In the genomic region with DNA sequence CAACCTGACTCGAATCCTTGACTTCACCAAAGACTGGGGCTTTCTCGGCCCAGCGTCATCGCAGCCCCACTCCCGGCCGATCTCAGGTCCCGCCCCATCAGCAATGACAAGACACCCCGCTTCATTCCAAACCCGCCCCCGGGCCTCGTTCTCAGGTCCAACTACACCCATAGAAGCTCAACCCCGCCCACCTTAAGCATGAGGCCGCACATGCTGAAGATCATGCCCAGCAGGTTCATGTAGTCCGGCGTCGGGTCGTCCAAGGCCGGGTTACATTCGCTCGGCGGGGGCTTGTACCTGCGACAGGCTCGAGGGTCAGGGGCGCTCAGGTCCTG, we compare ENCODE assay signal across 2 cellular contexts.
TF ChIP-seq lines count a peak whose summit lies in the region.

No MANE protein-coding gene starts in this region.

TF ChIP-seq in HEK293, 187 proteins besides CTCF, POLR2A, EP300 and RAD21 (continued from another document):
- TF ChIP-seq, protein P1, sequence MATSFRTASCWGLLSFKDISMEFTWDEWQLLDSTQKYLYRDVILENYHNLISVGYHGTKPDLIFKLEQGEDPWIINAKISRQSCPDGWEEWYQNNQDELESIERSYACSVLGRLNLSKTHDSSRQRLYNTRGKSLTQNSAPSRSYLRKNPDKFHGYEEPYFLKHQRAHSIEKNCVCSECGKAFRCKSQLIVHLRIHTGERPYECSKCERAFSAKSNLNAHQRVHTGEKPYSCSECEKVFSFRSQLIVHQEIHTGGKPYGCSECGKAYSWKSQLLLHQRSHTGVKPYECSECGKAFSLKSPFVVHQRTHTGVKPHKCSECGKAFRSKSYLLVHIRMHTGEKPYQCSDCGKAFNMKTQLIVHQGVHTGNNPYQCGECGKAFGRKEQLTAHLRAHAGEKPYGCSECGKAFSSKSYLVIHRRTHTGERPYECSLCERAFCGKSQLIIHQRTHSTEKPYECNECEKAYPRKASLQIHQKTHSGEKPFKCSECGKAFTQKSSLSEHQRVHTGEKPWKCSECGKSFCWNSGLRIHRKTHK (tag by site-specific recombination; IDR thresholded peaks at IDR 0.05), result no peak
- no peak for TF ChIP-seq ZNF2 (tag by site-specific recombination; IDR thresholded peaks at IDR 0.05)
TF ChIP-seq in HEK293: peak in this region for 5.

TF ChIP-seq in K562, 482 proteins besides CTCF, POLR2A, EP300 and RAD21 (continued from another document):
- TF ChIP-seq, protein P2, sequence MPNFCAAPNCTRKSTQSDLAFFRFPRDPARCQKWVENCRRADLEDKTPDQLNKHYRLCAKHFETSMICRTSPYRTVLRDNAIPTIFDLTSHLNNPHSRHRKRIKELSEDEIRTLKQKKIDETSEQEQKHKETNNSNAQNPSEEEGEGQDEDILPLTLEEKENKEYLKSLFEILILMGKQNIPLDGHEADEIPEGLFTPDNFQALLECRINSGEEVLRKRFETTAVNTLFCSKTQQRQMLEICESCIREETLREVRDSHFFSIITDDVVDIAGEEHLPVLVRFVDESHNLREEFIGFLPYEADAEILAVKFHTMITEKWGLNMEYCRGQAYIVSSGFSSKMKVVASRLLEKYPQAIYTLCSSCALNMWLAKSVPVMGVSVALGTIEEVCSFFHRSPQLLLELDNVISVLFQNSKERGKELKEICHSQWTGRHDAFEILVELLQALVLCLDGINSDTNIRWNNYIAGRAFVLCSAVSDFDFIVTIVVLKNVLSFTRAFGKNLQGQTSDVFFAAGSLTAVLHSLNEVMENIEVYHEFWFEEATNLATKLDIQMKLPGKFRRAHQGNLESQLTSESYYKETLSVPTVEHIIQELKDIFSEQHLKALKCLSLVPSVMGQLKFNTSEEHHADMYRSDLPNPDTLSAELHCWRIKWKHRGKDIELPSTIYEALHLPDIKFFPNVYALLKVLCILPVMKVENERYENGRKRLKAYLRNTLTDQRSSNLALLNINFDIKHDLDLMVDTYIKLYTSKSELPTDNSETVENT (CRISPR knock-in tag; IDR thresholded peaks at IDR 0.05), result no peak
- TF ChIP-seq ZNF316 (IDR thresholded peaks at IDR 0.05) (0 out of 2 replicates have a peak, but pooled peaks have one; percentile 3), EHMT2 (IDR thresholded peaks at IDR 0.05) (no peak), NR4A1 (CRISPR knock-in tag; IDR thresholded peaks at IDR 0.05) (no peak), NR4A1 (tag; IDR thresholded peaks at IDR 0.05) (no peak), ZNF583 (CRISPR knock-in tag; IDR thresholded peaks at IDR 0.05) (no peak), NFATC3 (IDR thresholded peaks at IDR 0.05) (no peak), NCOA4 (IDR thresholded peaks at IDR 0.05; ENCODE audit: partially characterized antibody) (no peak), BDP1 (IDR thresholded peaks at IDR 0.05; ENCODE audit: insufficient read depth, insufficient read length) (no peak), HDAC6 (IDR thresholded peaks at IDR 0.05; ENCODE audit: low read depth, low read length) (no peak), FOXA1 (IDR thresholded peaks at IDR 0.05; ENCODE audit: borderline replicate concordance) (no peak), FOXP1 (CRISPR knock-in tag; IDR thresholded peaks at IDR 0.05) (0 out of 2 replicates have a peak, but pooled peaks have one; percentile 55), SREBF2 (CRISPR knock-in tag; IDR thresholded peaks at IDR 0.05) (no peak), SOX6 (IDR thresholded peaks at IDR 0.05) (no peak), GABPB2 (CRISPR knock-in tag; conservative IDR thresholded peaks at IDR 0.05) (no peak), CREM (IDR thresholded peaks at IDR 0.05; ENCODE audit: low read depth) (0 out of 2 replicates have a peak, but pooled peaks have one; percentile 14), STAG1 (CRISPR knock-in tag; IDR thresholded peaks at IDR 0.05; ENCODE audit: borderline replicate concordance) (no peak), EGR1 (conservative IDR thresholded peaks at IDR 0.05) (peak; percentile 22), CHD4 (IDR thresholded peaks at IDR 0.05; ENCODE audit: insufficient read depth, insufficient replicate concordance, low read depth, low read length, poor library complexity, severe bottlenecking) (no peak), CHCHD3 (CRISPR knock-in tag; IDR thresholded peaks at IDR 0.05) (0 out of 2 replicates have a peak, but pooled peaks have one; percentile 21), LCOR (CRISPR knock-in tag; IDR thresholded peaks at IDR 0.05) (0 out of 2 replicates have a peak, but pooled peaks have one; percentile 8), HNRNPUL1 (IDR thresholded peaks at IDR 0.05; ENCODE audit: low read length) (no peak), TRIM28 (IDR thresholded peaks at IDR 0.05) (no peak), EZH2 (IDR thresholded peaks at IDR 0.05; ENCODE audit: borderline replicate concordance, low read depth, low read length) (no peak), HMGN3 (IDR thresholded peaks at IDR 0.05; ENCODE audit: borderline replicate concordance, extremely low read depth, insufficient read length, low read depth, low read length) (no peak)
- TF ChIP-seq, protein P3, sequence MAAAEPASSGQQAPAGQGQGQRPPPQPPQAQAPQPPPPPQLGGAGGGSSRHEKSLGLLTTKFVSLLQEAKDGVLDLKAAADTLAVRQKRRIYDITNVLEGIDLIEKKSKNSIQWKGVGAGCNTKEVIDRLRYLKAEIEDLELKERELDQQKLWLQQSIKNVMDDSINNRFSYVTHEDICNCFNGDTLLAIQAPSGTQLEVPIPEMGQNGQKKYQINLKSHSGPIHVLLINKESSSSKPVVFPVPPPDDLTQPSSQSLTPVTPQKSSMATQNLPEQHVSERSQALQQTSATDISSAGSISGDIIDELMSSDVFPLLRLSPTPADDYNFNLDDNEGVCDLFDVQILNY (CRISPR knock-in tag; IDR thresholded peaks at IDR 0.05), result no peak
- TF ChIP-seq, protein P4, sequence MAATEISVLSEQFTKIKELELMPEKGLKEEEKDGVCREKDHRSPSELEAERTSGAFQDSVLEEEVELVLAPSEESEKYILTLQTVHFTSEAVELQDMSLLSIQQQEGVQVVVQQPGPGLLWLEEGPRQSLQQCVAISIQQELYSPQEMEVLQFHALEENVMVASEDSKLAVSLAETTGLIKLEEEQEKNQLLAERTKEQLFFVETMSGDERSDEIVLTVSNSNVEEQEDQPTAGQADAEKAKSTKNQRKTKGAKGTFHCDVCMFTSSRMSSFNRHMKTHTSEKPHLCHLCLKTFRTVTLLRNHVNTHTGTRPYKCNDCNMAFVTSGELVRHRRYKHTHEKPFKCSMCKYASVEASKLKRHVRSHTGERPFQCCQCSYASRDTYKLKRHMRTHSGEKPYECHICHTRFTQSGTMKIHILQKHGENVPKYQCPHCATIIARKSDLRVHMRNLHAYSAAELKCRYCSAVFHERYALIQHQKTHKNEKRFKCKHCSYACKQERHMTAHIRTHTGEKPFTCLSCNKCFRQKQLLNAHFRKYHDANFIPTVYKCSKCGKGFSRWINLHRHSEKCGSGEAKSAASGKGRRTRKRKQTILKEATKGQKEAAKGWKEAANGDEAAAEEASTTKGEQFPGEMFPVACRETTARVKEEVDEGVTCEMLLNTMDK (IDR thresholded peaks at IDR 0.05; ENCODE audit: borderline replicate concordance, insufficient read depth, low read depth, low read length, poor library complexity, severe bottlenecking), result no peak
- TF ChIP-seq, protein P5, sequence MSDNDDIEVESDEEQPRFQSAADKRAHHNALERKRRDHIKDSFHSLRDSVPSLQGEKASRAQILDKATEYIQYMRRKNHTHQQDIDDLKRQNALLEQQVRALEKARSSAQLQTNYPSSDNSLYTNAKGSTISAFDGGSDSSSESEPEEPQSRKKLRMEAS (CRISPR knock-in tag; IDR thresholded peaks at IDR 0.05), result peak; percentile 58; the same call in 1 of the 2 replicates
- TF ChIP-seq, protein P6, sequence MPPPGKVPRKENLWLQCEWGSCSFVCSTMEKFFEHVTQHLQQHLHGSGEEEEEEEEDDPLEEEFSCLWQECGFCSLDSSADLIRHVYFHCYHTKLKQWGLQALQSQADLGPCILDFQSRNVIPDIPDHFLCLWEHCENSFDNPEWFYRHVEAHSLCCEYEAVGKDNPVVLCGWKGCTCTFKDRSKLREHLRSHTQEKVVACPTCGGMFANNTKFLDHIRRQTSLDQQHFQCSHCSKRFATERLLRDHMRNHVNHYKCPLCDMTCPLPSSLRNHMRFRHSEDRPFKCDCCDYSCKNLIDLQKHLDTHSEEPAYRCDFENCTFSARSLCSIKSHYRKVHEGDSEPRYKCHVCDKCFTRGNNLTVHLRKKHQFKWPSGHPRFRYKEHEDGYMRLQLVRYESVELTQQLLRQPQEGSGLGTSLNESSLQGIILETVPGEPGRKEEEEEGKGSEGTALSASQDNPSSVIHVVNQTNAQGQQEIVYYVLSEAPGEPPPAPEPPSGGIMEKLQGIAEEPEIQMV (tag; conservative IDR thresholded peaks at IDR 0.05; ENCODE audit: low read depth), result no peak
- TF ChIP-seq, protein P7, sequence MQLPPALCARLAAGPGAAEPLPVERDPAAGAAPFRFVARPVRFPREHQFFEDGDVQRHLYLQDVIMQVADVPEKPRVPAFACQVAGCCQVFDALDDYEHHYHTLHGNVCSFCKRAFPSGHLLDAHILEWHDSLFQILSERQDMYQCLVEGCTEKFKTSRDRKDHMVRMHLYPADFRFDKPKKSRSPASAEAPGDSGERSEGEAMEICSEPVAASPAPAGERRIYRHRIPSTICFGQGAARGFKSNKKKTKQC (CRISPR knock-in tag; IDR thresholded peaks at IDR 0.05), result peak; percentile 67
- TF ChIP-seq, protein P8, sequence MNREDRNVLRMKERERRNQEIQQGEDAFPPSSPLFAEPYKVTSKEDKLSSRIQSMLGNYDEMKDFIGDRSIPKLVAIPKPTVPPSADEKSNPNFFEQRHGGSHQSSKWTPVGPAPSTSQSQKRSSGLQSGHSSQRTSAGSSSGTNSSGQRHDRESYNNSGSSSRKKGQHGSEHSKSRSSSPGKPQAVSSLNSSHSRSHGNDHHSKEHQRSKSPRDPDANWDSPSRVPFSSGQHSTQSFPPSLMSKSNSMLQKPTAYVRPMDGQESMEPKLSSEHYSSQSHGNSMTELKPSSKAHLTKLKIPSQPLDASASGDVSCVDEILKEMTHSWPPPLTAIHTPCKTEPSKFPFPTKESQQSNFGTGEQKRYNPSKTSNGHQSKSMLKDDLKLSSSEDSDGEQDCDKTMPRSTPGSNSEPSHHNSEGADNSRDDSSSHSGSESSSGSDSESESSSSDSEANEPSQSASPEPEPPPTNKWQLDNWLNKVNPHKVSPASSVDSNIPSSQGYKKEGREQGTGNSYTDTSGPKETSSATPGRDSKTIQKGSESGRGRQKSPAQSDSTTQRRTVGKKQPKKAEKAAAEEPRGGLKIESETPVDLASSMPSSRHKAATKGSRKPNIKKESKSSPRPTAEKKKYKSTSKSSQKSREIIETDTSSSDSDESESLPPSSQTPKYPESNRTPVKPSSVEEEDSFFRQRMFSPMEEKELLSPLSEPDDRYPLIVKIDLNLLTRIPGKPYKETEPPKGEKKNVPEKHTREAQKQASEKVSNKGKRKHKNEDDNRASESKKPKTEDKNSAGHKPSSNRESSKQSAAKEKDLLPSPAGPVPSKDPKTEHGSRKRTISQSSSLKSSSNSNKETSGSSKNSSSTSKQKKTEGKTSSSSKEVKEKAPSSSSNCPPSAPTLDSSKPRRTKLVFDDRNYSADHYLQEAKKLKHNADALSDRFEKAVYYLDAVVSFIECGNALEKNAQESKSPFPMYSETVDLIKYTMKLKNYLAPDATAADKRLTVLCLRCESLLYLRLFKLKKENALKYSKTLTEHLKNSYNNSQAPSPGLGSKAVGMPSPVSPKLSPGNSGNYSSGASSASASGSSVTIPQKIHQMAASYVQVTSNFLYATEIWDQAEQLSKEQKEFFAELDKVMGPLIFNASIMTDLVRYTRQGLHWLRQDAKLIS (CRISPR knock-in tag; IDR thresholded peaks at IDR 0.05), result no peak
- TF ChIP-seq, protein P9, sequence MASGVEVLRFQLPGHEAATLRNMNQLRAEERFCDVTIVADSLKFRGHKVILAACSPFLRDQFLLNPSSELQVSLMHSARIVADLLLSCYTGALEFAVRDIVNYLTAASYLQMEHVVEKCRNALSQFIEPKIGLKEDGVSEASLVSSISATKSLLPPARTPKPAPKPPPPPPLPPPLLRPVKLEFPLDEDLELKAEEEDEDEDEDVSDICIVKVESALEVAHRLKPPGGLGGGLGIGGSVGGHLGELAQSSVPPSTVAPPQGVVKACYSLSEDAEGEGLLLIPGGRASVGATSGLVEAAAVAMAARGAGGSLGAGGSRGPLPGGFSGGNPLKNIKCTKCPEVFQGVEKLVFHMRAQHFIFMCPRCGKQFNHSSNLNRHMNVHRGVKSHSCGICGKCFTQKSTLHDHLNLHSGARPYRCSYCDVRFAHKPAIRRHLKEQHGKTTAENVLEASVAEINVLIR (CRISPR knock-in tag; IDR thresholded peaks at IDR 0.05), result no peak
- TF ChIP-seq, protein P10, sequence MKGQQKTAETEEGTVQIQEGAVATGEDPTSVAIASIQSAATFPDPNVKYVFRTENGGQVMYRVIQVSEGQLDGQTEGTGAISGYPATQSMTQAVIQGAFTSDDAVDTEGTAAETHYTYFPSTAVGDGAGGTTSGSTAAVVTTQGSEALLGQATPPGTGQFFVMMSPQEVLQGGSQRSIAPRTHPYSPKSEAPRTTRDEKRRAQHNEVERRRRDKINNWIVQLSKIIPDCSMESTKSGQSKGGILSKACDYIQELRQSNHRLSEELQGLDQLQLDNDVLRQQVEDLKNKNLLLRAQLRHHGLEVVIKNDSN (CRISPR knock-in tag; IDR thresholded peaks at IDR 0.05), result no peak
- TF ChIP-seq, protein P11, sequence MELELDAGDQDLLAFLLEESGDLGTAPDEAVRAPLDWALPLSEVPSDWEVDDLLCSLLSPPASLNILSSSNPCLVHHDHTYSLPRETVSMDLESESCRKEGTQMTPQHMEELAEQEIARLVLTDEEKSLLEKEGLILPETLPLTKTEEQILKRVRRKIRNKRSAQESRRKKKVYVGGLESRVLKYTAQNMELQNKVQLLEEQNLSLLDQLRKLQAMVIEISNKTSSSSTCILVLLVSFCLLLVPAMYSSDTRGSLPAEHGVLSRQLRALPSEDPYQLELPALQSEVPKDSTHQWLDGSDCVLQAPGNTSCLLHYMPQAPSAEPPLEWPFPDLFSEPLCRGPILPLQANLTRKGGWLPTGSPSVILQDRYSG (tag; conservative IDR thresholded peaks at IDR 0.05; ENCODE audit: low read depth), result no peak
TF ChIP-seq in K562: peak in this region for 11.
